1 cellular context compared by ENCODE assay signal in genomic region chr2:233416199-233416598, GRCh38.
TF ChIP-seq lines count a peak whose summit lies in the region.

No MANE protein-coding gene starts in this region.

TF ChIP-seq in HepG2, 621 proteins besides CTCF, POLR2A, EP300 and RAD21 (continued from another document):
- TF ChIP-seq MLXIP (CRISPR knock-in tag; IDR thresholded peaks at IDR 0.05; ENCODE audit: borderline replicate concordance) = no peak
- TF ChIP-seq SKI (IDR thresholded peaks at IDR 0.05; ENCODE audit: partially characterized antibody) = no peak
